ENCODE assay signal across 9 cellular contexts in genomic region chr6:111423960-111424846, GRCh38. TPM values are rescaled to one million over a fixed set of nuclear protein-coding genes. Genes with fewer than 3 reads are reported as not detected.
DNase-seq lines count a peak whose midpoint lies in the region; ATAC-seq and TF ChIP-seq lines count a peak whose summit lies in the region.
"Had no signal": no experiment of that assay in that cellular context is flagged by ENCODE, and none has a peak within 500 bp of the region (broad histone marks: within the 10 kb centered on the region; RNA-seq: fewer than 3 reads in every experiment).

No MANE protein-coding gene starts in this region.

- H3K4me3 ChIP-seq in right cardiac atrium (ENCODE audit: low read length), result no peak overlapping the region

- TF ChIP-seq CTCF in VCaP (conservative IDR thresholded peaks at IDR 0.05), result peak; percentile 36; the same call in 1 of the 2 replicates

- ATAC-seq in right cardiac atrium, result peak; percentile 62 to 71
- ATAC-seq in stimulated activated naive B cell treated with anti-CD40 and anti-IgM and Interleukin-4, amounts not matched to agents 10 μg/mL and 1 μg/mL and 100 μg/mL, for 72 hours (replicated peaks), result no peak

- peaks cover 15 to 19% of the 10 kb centered on the region in 2 donors for H3K36me3 Mint-ChIP-seq in stimulated activated naive B cell treated with anti-CD40 and anti-IgM and Interleukin-4, amounts not matched to agents 10 μg/mL and 1 μg/mL and 100 μg/mL, for 72 hours

- peak overlapping the region; percentile 83 for H3K27ac ChIP-seq in VCaP
- no peak overlapping the region for H3K27ac ChIP-seq in right cardiac atrium (ENCODE audit: low read length)

- H3K27me3 ChIP-seq in right cardiac atrium (ENCODE audit: control insufficient read depth, insufficient read depth), result no peaks in the 10 kb centered on the region

- intact Hi-C loops in right cardiac atrium (cut with DNase I), result no loop called here

- DNase-seq in NCI-H2081 (lab: John Stamatoyannopoulos, UW) (peak; percentile 27 to 54), NCI-H2081 treated with DMSO at 0.1 percent for 48 hours (lab: John Stamatoyannopoulos, UW) (no peak), right cardiac atrium (peak; percentile 26 to 53 (median 49)), stromal cell of bone marrow (ENCODE audit: low read depth) (peak; percentile 44), T1000 (lab: John Stamatoyannopoulos, UW) (no peak), germinal center (ENCODE audit: low spot score) (no peak)
- no peak for DNase-seq in stimulated activated naive B cell treated with anti-CD40 and anti-IgM and Interleukin-4, amounts not matched to agents 10 μg/mL and 1 μg/mL and 100 μg/mL, for 72 hours
- DNase-seq: NCI-H1417 treated with DMSO at 0.1 percent for 48 hours had no signal

- H3K9me3 ChIP-seq in right cardiac atrium (ENCODE audit: control insufficient read depth, low read length), result no peaks in the 10 kb centered on the region

- peaks cover 10 to 34% of the 10 kb centered on the region in 2 donors for H3K4me1 Mint-ChIP-seq in stimulated activated naive B cell treated with anti-CD40 and anti-IgM and Interleukin-4, amounts not matched to agents 10 μg/mL and 1 μg/mL and 100 μg/mL, for 72 hours

- no peaks in the 10 kb centered on the region for H3K27me3 Mint-ChIP-seq in stimulated activated naive B cell treated with anti-CD40 and anti-IgM and Interleukin-4, amounts not matched to agents 10 μg/mL and 1 μg/mL and 100 μg/mL, for 72 hours

- peaks cover 9 to 10% of the 10 kb centered on the region in 2 donors for H3K9me3 Mint-ChIP-seq in stimulated activated naive B cell treated with anti-CD40 and anti-IgM and Interleukin-4, amounts not matched to agents 10 μg/mL and 1 μg/mL and 100 μg/mL, for 72 hours

- no peak overlapping the region for H3K4me3 Mint-ChIP-seq in stimulated activated naive B cell treated with anti-CD40 and anti-IgM and Interleukin-4, amounts not matched to agents 10 μg/mL and 1 μg/mL and 100 μg/mL, for 72 hours

- H3K27ac Mint-ChIP-seq in stimulated activated naive B cell treated with anti-CD40 and anti-IgM and Interleukin-4, amounts not matched to agents 10 μg/mL and 1 μg/mL and 100 μg/mL, for 72 hours, result no peak overlapping the region

- peaks cover 3% of the 10 kb centered on the region for H3K4me1 ChIP-seq in right cardiac atrium (ENCODE audit: control insufficient read depth, insufficient read depth, low read length)

- WGBS in right cardiac atrium, result 70% methylated on average over 5 of the region's 5 CpGs

RNA-seq across cellular contexts. Expression of gene REV3L, which starts 58.8 kb away (rescaled TPM):
- total RNA-seq in right cardiac atrium, result 10 to 100 TPM; 19.8 to 30.1 (median 27.8) TPM
- 8.2 TPM for polyA plus RNA-seq in right cardiac atrium

Comparison
In these comparisons a context has a peak if more than half of its experiments do, and no peak if none do; other contexts are left out.
1. DNase-seq: peak in NCI-H2081 (2 of 2), right cardiac atrium (3 of 3) and stromal cell of bone marrow (single experiment); none in NCI-H2081 treated with DMSO at 0.1 percent for 48 hours (single experiment), T1000 (single experiment), stimulated activated naive B cell treated with anti-CD40 and anti-IgM and Interleukin-4, amounts not matched to agents 10 μg/mL and 1 μg/mL and 100 μg/mL, for 72 hours (single experiment) and germinal center (single experiment).
2. ATAC-seq: peak in right cardiac atrium (2 of 2); none in stimulated activated naive B cell treated with anti-CD40 and anti-IgM and Interleukin-4, amounts not matched to agents 10 μg/mL and 1 μg/mL and 100 μg/mL, for 72 hours (0 of 2).